ENCODE assay signal across 9 cellular contexts in genomic region chr11:12376259-12376971, GRCh38. TPM values are rescaled to one million over a fixed set of nuclear protein-coding genes. Genes with fewer than 3 reads are reported as not detected.
DNase-seq lines count a peak whose midpoint lies in the region; ATAC-seq and TF ChIP-seq lines count a peak whose summit lies in the region.
"Had no signal": no experiment of that assay in that cellular context is flagged by ENCODE, and none has a peak within 500 bp of the region (broad histone marks: within the 10 kb centered on the region; RNA-seq: fewer than 3 reads in every experiment).

No MANE protein-coding gene starts in this region.

- DNase-seq in AG10803 (ENCODE audit: low read depth) (peak; percentile 89), NT2/D1 (ENCODE audit: low read depth, low spot score) (no peak), epithelial cell of proximal tubule (ENCODE audit: low read depth) (peak; percentile 16), nephron progenitor cell (no peak), globus pallidus (ENCODE audit: low spot score) (no peak), NCI-H2171 treated with DMSO at 0.1 percent for 48 hours (lab: John Stamatoyannopoulos, UW) (no peak)
- DNase-seq: NCI-H2107 had no signal

- peaks cover 16% of the 10 kb centered on the region for H3K36me3 ChIP-seq in NT2/D1 (ENCODE audit: insufficient read depth, insufficient read length, low read length)

- peaks cover 5% of the 10 kb centered on the region for H3K27me3 Mint-ChIP-seq in nephron progenitor cell (ENCODE audit: low read depth, poor library complexity)

- peak overlapping the region; percentile 59 for H3K27ac Mint-ChIP-seq in nephron progenitor cell

- peaks cover 11% of the 10 kb centered on the region for H3K27me3 ChIP-seq in NT2/D1 (ENCODE audit: insufficient read depth, insufficient read length)

- peaks cover 39% of the 10 kb centered on the region for H3K4me1 Mint-ChIP-seq in nephron progenitor cell

- peaks cover 6% of the 10 kb centered on the region for H3K36me3 Mint-ChIP-seq in nephron progenitor cell (ENCODE audit: low read depth)

- no peaks in the 10 kb centered on the region for H3K9me3 ChIP-seq in NT2/D1 (ENCODE audit: insufficient read depth, low read length)

- H3K9ac ChIP-seq in NT2/D1 (ENCODE audit: insufficient read length, low read depth), result peak overlapping the region; percentile 87

- ATAC-seq in GM18868 (IDR thresholded peaks at IDR 0.05; ENCODE audit: unreplicated experiment) (no peak), GM21381 (IDR thresholded peaks at IDR 0.05; ENCODE audit: unreplicated experiment) (no peak)

- H3K4me3 ChIP-seq in AG10803 (ENCODE audit: low read length) (peak overlapping the region; percentile 82; the same call in 1 of the 2 replicates), NT2/D1 (ENCODE audit: insufficient read length, low read depth) (peak overlapping the region; percentile 71), epithelial cell of proximal tubule (ENCODE audit: low read depth, low read length) (no peak overlapping the region)

- peak overlapping the region; percentile 82 for H3K4me3 Mint-ChIP-seq in nephron progenitor cell

- no peak for TF ChIP-seq CTCF in AG10803 (conservative IDR thresholded peaks at IDR 0.05; ENCODE audit: low read length)
- TF ChIP-seq CTCF in epithelial cell of proximal tubule (conservative IDR thresholded peaks at IDR 0.05; ENCODE audit: low read depth, low read length), result no peak
- no peak for TF ChIP-seq CTCF in nephron progenitor cell (IDR thresholded peaks at IDR 0.05)

- peaks cover 9% of the 10 kb centered on the region for H3K9me3 Mint-ChIP-seq in nephron progenitor cell

- H3K4me1 ChIP-seq in NT2/D1 (ENCODE audit: insufficient read depth, insufficient read length), result peaks cover 2% of the 10 kb centered on the region

RNA-seq across cellular contexts. Expression of gene PARVA, which starts 1.0 kb away (rescaled TPM):
- total RNA-seq in epithelial cell of proximal tubule, result 30.2 and 32.6 TPM in 2 replicates

Comparison
In these comparisons a context has a peak if more than half of its experiments do, and no peak if none do; other contexts are left out.
1. DNase-seq: peak in AG10803 (single experiment) and epithelial cell of proximal tubule (single experiment); none in NT2/D1 (single experiment), nephron progenitor cell (single experiment), globus pallidus (single experiment) and NCI-H2171 treated with DMSO at 0.1 percent for 48 hours (single experiment).